Comparison of ENCODE assay signal across 1 cellular context in the genomic region with DNA sequence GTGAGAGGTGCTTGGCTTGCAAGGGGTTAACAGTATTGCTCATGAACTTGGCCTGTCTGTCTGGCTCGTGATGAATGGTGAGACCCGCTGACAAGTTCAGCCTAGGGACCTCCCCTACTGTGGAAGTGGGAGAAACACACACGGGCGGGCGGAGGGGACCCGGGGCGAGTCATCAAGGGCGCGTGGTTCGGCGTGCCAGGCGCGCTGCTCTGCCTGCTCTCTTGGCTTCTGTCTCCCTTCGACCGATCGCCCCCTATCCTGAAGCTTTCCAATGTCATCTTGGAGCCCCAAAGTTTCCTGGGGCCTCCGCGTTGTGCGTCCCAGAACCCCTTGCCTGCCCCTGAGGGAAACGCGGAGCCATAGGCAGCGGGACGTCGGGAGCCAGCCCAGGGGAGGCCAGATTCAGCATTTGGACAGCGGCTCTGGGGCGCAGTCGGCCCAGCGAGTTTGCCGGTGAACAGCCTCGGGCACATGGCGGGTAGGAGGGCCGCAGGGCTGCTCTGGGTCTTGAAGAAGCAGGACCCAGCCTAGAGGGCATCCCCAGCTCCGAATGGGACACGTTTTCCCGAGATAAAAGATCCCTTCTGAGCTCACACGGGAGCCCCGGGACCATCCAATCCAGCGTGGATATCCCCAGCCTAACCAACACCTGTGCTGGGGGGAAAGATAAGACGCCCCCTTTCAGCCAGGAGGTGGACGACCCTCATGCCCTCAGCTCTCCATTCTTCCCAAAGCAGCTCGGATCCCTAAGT.
TF ChIP-seq lines count a peak whose summit lies in the region.

No MANE protein-coding gene starts in this region.

TF ChIP-seq in HepG2, 621 proteins besides CTCF, POLR2A, EP300 and RAD21 (continued from another document and continues in another):
- TF ChIP-seq, protein P1, sequence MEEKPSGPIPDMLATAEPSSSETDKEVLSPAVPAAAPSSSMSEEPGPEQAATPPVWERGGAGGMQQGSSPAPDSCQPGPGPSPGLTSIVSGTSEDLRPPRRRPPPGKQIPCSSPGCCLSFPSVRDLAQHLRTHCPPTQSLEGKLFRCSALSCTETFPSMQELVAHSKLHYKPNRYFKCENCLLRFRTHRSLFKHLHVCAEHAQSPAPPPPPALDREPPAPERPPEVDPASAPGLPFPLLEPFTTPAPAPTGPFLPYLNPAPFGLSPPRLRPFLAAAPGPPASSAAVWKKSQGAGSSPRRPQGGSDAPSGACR (CRISPR knock-in tag; IDR thresholded peaks at IDR 0.05): no peak
- peak; percentile 55; the same call in 1 of the 2 replicates for TF ChIP-seq REPIN1 (CRISPR knock-in tag; IDR thresholded peaks at IDR 0.05; ENCODE audit: borderline replicate concordance, low read depth)
- TF ChIP-seq ZNF570 (CRISPR knock-in tag; IDR thresholded peaks at IDR 0.05; ENCODE audit: borderline replicate concordance): no peak
- no peak for TF ChIP-seq JUN (CRISPR knock-in tag; IDR thresholded peaks at IDR 0.05)
- TF ChIP-seq KDM5B (CRISPR knock-in tag; IDR thresholded peaks at IDR 0.05; ENCODE audit: borderline replicate concordance): peak; percentile 41; the same call in 1 of the 2 replicates
- no peak for TF ChIP-seq FOXA1 (IDR thresholded peaks at IDR 0.05)
- TF ChIP-seq FOXA1 (CRISPR knock-in tag; IDR thresholded peaks at IDR 0.05): no peak
- no peak for TF ChIP-seq TBP (CRISPR knock-in tag; IDR thresholded peaks at IDR 0.05)
- no peak for TF ChIP-seq SETDB1 (CRISPR knock-in tag; IDR thresholded peaks at IDR 0.05; ENCODE audit: borderline replicate concordance)
- no peak for TF ChIP-seq TRIM24 (CRISPR knock-in tag; IDR thresholded peaks at IDR 0.05)
- TF ChIP-seq PHF5A (CRISPR knock-in tag; IDR thresholded peaks at IDR 0.05; ENCODE audit: low read depth, unreplicated experiment): no peak
- TF ChIP-seq, protein P2, sequence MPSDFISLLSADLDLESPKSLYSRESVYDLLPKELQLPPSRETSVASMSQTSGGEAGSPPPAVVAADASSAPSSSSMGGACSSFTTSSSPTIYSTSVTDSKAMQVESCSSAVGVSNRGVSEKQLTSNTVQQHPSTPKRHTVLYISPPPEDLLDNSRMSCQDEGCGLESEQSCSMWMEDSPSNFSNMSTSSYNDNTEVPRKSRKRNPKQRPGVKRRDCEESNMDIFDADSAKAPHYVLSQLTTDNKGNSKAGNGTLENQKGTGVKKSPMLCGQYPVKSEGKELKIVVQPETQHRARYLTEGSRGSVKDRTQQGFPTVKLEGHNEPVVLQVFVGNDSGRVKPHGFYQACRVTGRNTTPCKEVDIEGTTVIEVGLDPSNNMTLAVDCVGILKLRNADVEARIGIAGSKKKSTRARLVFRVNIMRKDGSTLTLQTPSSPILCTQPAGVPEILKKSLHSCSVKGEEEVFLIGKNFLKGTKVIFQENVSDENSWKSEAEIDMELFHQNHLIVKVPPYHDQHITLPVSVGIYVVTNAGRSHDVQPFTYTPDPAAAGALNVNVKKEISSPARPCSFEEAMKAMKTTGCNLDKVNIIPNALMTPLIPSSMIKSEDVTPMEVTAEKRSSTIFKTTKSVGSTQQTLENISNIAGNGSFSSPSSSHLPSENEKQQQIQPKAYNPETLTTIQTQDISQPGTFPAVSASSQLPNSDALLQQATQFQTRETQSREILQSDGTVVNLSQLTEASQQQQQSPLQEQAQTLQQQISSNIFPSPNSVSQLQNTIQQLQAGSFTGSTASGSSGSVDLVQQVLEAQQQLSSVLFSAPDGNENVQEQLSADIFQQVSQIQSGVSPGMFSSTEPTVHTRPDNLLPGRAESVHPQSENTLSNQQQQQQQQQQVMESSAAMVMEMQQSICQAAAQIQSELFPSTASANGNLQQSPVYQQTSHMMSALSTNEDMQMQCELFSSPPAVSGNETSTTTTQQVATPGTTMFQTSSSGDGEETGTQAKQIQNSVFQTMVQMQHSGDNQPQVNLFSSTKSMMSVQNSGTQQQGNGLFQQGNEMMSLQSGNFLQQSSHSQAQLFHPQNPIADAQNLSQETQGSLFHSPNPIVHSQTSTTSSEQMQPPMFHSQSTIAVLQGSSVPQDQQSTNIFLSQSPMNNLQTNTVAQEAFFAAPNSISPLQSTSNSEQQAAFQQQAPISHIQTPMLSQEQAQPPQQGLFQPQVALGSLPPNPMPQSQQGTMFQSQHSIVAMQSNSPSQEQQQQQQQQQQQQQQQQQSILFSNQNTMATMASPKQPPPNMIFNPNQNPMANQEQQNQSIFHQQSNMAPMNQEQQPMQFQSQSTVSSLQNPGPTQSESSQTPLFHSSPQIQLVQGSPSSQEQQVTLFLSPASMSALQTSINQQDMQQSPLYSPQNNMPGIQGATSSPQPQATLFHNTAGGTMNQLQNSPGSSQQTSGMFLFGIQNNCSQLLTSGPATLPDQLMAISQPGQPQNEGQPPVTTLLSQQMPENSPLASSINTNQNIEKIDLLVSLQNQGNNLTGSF (CRISPR knock-in tag; IDR thresholded peaks at IDR 0.05): peak; percentile 95
- TF ChIP-seq, protein P3, sequence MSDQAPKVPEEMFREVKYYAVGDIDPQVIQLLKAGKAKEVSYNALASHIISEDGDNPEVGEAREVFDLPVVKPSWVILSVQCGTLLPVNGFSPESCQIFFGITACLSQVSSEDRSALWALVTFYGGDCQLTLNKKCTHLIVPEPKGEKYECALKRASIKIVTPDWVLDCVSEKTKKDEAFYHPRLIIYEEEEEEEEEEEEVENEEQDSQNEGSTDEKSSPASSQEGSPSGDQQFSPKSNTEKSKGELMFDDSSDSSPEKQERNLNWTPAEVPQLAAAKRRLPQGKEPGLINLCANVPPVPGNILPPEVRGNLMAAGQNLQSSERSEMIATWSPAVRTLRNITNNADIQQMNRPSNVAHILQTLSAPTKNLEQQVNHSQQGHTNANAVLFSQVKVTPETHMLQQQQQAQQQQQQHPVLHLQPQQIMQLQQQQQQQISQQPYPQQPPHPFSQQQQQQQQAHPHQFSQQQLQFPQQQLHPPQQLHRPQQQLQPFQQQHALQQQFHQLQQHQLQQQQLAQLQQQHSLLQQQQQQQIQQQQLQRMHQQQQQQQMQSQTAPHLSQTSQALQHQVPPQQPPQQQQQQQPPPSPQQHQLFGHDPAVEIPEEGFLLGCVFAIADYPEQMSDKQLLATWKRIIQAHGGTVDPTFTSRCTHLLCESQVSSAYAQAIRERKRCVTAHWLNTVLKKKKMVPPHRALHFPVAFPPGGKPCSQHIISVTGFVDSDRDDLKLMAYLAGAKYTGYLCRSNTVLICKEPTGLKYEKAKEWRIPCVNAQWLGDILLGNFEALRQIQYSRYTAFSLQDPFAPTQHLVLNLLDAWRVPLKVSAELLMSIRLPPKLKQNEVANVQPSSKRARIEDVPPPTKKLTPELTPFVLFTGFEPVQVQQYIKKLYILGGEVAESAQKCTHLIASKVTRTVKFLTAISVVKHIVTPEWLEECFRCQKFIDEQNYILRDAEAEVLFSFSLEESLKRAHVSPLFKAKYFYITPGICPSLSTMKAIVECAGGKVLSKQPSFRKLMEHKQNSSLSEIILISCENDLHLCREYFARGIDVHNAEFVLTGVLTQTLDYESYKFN (CRISPR knock-in tag; conservative IDR thresholded peaks at IDR 0.05): no peak
- no peak for TF ChIP-seq ZC3H13 (CRISPR knock-in tag; IDR thresholded peaks at IDR 0.05)
- TF ChIP-seq ZNF614 (CRISPR knock-in tag; IDR thresholded peaks at IDR 0.05; ENCODE audit: borderline replicate concordance): peak; percentile 39; the same call in 1 of the 2 replicates
- TF ChIP-seq HDAC1 (CRISPR knock-in tag; IDR thresholded peaks at IDR 0.05): peak; percentile 47; the same call in 1 of the 2 replicates
- no peak for TF ChIP-seq ZKSCAN5 (CRISPR knock-in tag; IDR thresholded peaks at IDR 0.05)
- 0 out of 2 replicates have a peak, but pooled peaks have one; percentile 50 for TF ChIP-seq ZFP90 (CRISPR knock-in tag; IDR thresholded peaks at IDR 0.05; ENCODE audit: borderline replicate concordance)
- TF ChIP-seq MIER2 (CRISPR knock-in tag; IDR thresholded peaks at IDR 0.05): peak; percentile 98
- no peak for TF ChIP-seq ZNF543 (CRISPR knock-in tag; IDR thresholded peaks at IDR 0.05)
- TF ChIP-seq, protein P4, sequence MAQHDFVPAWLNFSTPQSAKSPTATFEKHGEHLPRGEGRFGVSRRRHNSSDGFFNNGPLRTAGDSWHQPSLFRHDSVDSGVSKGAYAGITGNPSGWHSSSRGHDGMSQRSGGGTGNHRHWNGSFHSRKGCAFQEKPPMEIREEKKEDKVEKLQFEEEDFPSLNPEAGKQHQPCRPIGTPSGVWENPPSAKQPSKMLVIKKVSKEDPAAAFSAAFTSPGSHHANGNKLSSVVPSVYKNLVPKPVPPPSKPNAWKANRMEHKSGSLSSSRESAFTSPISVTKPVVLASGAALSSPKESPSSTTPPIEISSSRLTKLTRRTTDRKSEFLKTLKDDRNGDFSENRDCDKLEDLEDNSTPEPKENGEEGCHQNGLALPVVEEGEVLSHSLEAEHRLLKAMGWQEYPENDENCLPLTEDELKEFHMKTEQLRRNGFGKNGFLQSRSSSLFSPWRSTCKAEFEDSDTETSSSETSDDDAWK (CRISPR knock-in tag; IDR thresholded peaks at IDR 0.05): no peak
- TF ChIP-seq FOSL1 (CRISPR knock-in tag; IDR thresholded peaks at IDR 0.05; ENCODE audit: borderline replicate concordance): no peak
- TF ChIP-seq HHEX (CRISPR knock-in tag; IDR thresholded peaks at IDR 0.05): no peak
- TF ChIP-seq ZNF232 (CRISPR knock-in tag; IDR thresholded peaks at IDR 0.05; ENCODE audit: borderline replicate concordance): peak; percentile 96
- TF ChIP-seq, protein P5, sequence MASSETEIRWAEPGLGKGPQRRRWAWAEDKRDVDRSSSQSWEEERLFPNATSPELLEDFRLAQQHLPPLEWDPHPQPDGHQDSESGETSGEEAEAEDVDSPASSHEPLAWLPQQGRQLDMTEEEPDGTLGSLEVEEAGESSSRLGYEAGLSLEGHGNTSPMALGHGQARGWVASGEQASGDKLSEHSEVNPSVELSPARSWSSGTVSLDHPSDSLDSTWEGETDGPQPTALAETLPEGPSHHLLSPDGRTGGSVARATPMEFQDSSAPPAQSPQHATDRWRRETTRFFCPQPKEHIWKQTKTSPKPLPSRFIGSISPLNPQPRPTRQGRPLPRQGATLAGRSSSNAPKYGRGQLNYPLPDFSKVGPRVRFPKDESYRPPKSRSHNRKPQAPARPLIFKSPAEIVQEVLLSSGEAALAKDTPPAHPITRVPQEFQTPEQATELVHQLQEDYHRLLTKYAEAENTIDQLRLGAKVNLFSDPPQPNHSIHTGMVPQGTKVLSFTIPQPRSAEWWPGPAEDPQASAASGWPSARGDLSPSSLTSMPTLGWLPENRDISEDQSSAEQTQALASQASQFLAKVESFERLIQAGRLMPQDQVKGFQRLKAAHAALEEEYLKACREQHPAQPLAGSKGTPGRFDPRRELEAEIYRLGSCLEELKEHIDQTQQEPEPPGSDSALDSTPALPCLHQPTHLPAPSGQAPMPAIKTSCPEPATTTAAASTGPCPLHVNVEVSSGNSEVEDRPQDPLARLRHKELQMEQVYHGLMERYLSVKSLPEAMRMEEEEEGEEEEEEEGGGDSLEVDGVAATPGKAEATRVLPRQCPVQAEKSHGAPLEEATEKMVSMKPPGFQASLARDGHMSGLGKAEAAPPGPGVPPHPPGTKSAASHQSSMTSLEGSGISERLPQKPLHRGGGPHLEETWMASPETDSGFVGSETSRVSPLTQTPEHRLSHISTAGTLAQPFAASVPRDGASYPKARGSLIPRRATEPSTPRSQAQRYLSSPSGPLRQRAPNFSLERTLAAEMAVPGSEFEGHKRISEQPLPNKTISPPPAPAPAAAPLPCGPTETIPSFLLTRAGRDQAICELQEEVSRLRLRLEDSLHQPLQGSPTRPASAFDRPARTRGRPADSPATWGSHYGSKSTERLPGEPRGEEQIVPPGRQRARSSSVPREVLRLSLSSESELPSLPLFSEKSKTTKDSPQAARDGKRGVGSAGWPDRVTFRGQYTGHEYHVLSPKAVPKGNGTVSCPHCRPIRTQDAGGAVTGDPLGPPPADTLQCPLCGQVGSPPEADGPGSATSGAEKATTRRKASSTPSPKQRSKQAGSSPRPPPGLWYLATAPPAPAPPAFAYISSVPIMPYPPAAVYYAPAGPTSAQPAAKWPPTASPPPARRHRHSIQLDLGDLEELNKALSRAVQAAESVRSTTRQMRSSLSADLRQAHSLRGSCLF (CRISPR knock-in tag; IDR thresholded peaks at IDR 0.05; ENCODE audit: borderline replicate concordance): peak; percentile 43; the same call in 1 of the 2 replicates
- no peak for TF ChIP-seq NFYC (CRISPR knock-in tag; IDR thresholded peaks at IDR 0.05)
- no peak for TF ChIP-seq TCF12 (IDR thresholded peaks at IDR 0.05)
- TF ChIP-seq TCF12 (CRISPR knock-in tag; IDR thresholded peaks at IDR 0.05): no peak
- TF ChIP-seq PRPF4 (IDR thresholded peaks at IDR 0.05; ENCODE audit: low read depth, low read length, poor library complexity, severe bottlenecking): no peak
- peak; percentile 64; the same call in 1 of the 2 replicates for TF ChIP-seq KAT8 (CRISPR knock-in tag; IDR thresholded peaks at IDR 0.05)
- TF ChIP-seq PTBP1 (IDR thresholded peaks at IDR 0.05; ENCODE audit: low read depth, low read length, poor library complexity, severe bottlenecking): no peak
- TF ChIP-seq, protein P6, sequence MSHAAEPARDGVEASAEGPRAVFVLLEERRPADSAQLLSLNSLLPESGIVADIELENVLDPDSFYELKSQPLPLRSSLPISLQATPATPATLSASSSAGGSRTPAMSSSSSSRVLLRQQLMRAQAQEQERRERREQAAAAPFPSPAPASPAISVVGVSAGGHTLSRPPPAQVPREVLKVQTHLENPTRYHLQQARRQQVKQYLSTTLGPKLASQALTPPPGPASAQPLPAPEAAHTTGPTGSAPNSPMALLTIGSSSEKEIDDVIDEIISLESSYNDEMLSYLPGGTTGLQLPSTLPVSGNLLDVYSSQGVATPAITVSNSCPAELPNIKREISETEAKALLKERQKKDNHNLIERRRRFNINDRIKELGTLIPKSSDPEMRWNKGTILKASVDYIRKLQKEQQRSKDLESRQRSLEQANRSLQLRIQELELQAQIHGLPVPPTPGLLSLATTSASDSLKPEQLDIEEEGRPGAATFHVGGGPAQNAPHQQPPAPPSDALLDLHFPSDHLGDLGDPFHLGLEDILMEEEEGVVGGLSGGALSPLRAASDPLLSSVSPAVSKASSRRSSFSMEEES (CRISPR knock-in tag; IDR thresholded peaks at IDR 0.05): peak; percentile 77
- no peak for TF ChIP-seq KDM1A (CRISPR knock-in tag; IDR thresholded peaks at IDR 0.05)
- peak; percentile 83 for TF ChIP-seq ZNF768 (CRISPR knock-in tag; IDR thresholded peaks at IDR 0.05)
- 0 out of 2 replicates have a peak, but pooled peaks have one; percentile 63 for TF ChIP-seq ZFP36L2 (CRISPR knock-in tag; IDR thresholded peaks at IDR 0.05)
- TF ChIP-seq FOXC1 (CRISPR knock-in tag; IDR thresholded peaks at IDR 0.05; ENCODE audit: borderline replicate concordance): peak; percentile 79; the same call in 1 of the 2 replicates
- no peak for TF ChIP-seq CAMTA2 (CRISPR knock-in tag; IDR thresholded peaks at IDR 0.05; ENCODE audit: borderline replicate concordance)
- no peak for TF ChIP-seq ZNF564 (CRISPR knock-in tag; IDR thresholded peaks at IDR 0.05)
